In genomic region chr4:40165931-40166330, GRCh38 we compare ENCODE assay signal across 1 cellular context.
TF ChIP-seq lines count a peak whose summit lies in the region.

No MANE protein-coding gene starts in this region.

TF ChIP-seq in GM23338, 12 proteins besides CTCF, POLR2A, EP300 and RAD21 (continued from another document):
- no peak for TF ChIP-seq REST (IDR thresholded peaks at IDR 0.05; ENCODE audit: unreplicated experiment)
TF ChIP-seq in GM23338: peak in this region for 0.
